Comparison of ENCODE assay signal across 16 cellular contexts in the genomic region with DNA sequence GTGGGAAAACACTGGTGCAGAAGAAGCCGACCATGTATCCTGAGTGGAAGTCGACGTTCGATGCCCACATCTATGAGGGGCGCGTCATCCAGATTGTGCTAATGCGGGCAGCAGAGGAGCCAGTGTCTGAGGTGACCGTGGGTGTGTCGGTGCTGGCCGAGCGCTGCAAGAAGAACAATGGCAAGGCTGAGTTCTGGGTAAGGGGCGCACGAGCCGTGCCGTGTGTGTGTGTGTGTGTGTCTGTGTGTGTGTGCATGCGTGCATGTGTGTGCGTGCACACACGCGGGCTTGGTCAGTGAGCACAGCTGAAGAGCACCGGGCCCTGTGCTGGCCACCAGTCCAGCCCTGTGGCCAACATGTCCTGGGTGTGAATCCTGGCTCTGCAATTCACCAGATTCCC. TPM values are rescaled to one million over a fixed set of nuclear protein-coding genes. Genes with fewer than 3 reads are reported as not detected.
DNase-seq lines count a peak whose midpoint lies in the region; ATAC-seq, FAIRE-seq and TF ChIP-seq lines count a peak whose summit lies in the region.
"Had no signal": no experiment of that assay in that cellular context is flagged by ENCODE, and none has a peak within 500 bp of the region (broad histone marks: within the 10 kb centered on the region; RNA-seq: fewer than 3 reads in every experiment).

No MANE protein-coding gene starts in this region.

- no peaks in the 10 kb centered on the region for H3K9me3 ChIP-seq in OCI-LY7 (ENCODE audit: low read length)

- no peaks in the 10 kb centered on the region for H3K9me3 Mint-ChIP-seq in nephron progenitor cell
- no peaks in the 10 kb centered on the region for H3K9me3 Mint-ChIP-seq in stimulated activated naive B cell treated with anti-CD40 and anti-IgM and Interleukin-4, amounts not matched to agents 10 μg/mL and 1 μg/mL and 100 μg/mL, for 72 hours
- H3K9me3 Mint-ChIP-seq: CD4-positive, alpha-beta T cell; H9 had no signal

- H3K79me2 ChIP-seq in OCI-LY7 (ENCODE audit: insufficient read depth, low read depth, low read length): peaks cover 41% of the 10 kb centered on the region

- H3K4me1 Mint-ChIP-seq in nephron progenitor cell: peaks cover 7% of the 10 kb centered on the region
- peaks cover 55 to 83% of the 10 kb centered on the region in 2 donors for H3K4me1 Mint-ChIP-seq in stimulated activated naive B cell treated with anti-CD40 and anti-IgM and Interleukin-4, amounts not matched to agents 10 μg/mL and 1 μg/mL and 100 μg/mL, for 72 hours

- H3K4me2 ChIP-seq in OCI-LY7 (ENCODE audit: low read length): peak overlapping the region; percentile 71
- H3K4me2 ChIP-seq: KMS-11 had no signal

- BruUV-seq in OCI-LY7 (replicated peaks; lab: Mats Ljungman, UMichigan): no TSS peak

- H3K4me3 Mint-ChIP-seq in nephron progenitor cell: no peak overlapping the region
- peak overlapping the region; percentile 15 to 54 for H3K4me3 Mint-ChIP-seq in stimulated activated naive B cell treated with anti-CD40 and anti-IgM and Interleukin-4, amounts not matched to agents 10 μg/mL and 1 μg/mL and 100 μg/mL, for 72 hours
- H3K4me3 Mint-ChIP-seq: CD4-positive, alpha-beta T cell; H9 had no signal

- peaks cover 72% of the 10 kb centered on the region for H3K4me1 ChIP-seq in OCI-LY7 (ENCODE audit: insufficient read depth, low read length, poor library complexity, severe bottlenecking)

- CTCF ChIA-PET in OCI-LY7 (lab: Charles Lee; ENCODE audit: unreplicated experiment): interaction anchor here (0.7 to 1.5 kb wide), 2 partner anchors 10 to 16 kb away, joined by 3 to 7 read pairs; no protein-coding TSS in a partner anchor

- H3K27ac ChIP-seq in OCI-LY7 (ENCODE audit: low read depth, low read length, poor library complexity, severe bottlenecking): peak overlapping the region; percentile 87
- H3K27ac ChIP-seq: KMS-11, SK-N-MC had no signal

- intact Hi-C loops in OCI-LY7 (cut with micrococcal nuclease; ENCODE audit: unreplicated experiment): no loop called here

- peak overlapping the region; percentile 39 for H3K27ac Mint-ChIP-seq in nephron progenitor cell
- H3K27ac Mint-ChIP-seq in stimulated activated naive B cell treated with anti-CD40 and anti-IgM and Interleukin-4, amounts not matched to agents 10 μg/mL and 1 μg/mL and 100 μg/mL, for 72 hours: peak overlapping the region; percentile 65
- H3K27ac Mint-ChIP-seq: CD4-positive, alpha-beta T cell had no signal

- H2AFZ ChIP-seq in OCI-LY7 (ENCODE audit: low read length): no peak overlapping the region

- TF ChIP-seq CTCF in OCI-LY7 (conservative IDR thresholded peaks at IDR 0.05; ENCODE audit: low read length) (no peak), nephron progenitor cell (IDR thresholded peaks at IDR 0.05) (no peak)

- POLR2A ChIA-PET in OCI-LY7 (lab: Charles Lee): interaction anchor here (0.8 to 4.0 kb wide), 6 partner anchors 9 to 43 kb away, joined by 3 to 24 read pairs (median 4); a partner anchor contains a TSS

- H3K4me3 ChIP-seq in OCI-LY7 (ENCODE audit: low read depth, low read length, poor library complexity, severe bottlenecking): peak overlapping the region; percentile 44
- H3K4me3 ChIP-seq: SK-N-MC had no signal

- ATAC-seq in stimulated activated naive B cell treated with anti-CD40 and anti-IgM and Interleukin-4, amounts not matched to agents 10 μg/mL and 1 μg/mL and 100 μg/mL, for 72 hours (replicated peaks): no peak

- H4K20me1 ChIP-seq in OCI-LY7 (ENCODE audit: insufficient read depth, low read length): no peaks in the 10 kb centered on the region

- TF ChIP-seq POLR2A in GM12891 (IDR thresholded peaks at IDR 0.05; ENCODE audit: low read depth, low read length): no peak

- H3K36me3 Mint-ChIP-seq in nephron progenitor cell (ENCODE audit: low read depth): peaks cover 29% of the 10 kb centered on the region
- peaks cover 78 to 81% of the 10 kb centered on the region in 2 donors for H3K36me3 Mint-ChIP-seq in stimulated activated naive B cell treated with anti-CD40 and anti-IgM and Interleukin-4, amounts not matched to agents 10 μg/mL and 1 μg/mL and 100 μg/mL, for 72 hours

- H3K27me3 Mint-ChIP-seq in nephron progenitor cell (ENCODE audit: low read depth, poor library complexity): no peaks in the 10 kb centered on the region
- no peaks in the 10 kb centered on the region for H3K27me3 Mint-ChIP-seq in stimulated activated naive B cell treated with anti-CD40 and anti-IgM and Interleukin-4, amounts not matched to agents 10 μg/mL and 1 μg/mL and 100 μg/mL, for 72 hours
- H3K27me3 Mint-ChIP-seq: CD4-positive, alpha-beta T cell had no signal

- no peak for DNase-seq in GM12891 (ENCODE audit: insufficient read length, low spot score)
- no peak for DNase-seq in OCI-LY7 (ENCODE audit: low spot score)
- no peak for DNase-seq in nephron progenitor cell
- DNase-seq in stimulated activated naive B cell treated with anti-CD40 and anti-IgM and Interleukin-4, amounts not matched to agents 10 μg/mL and 1 μg/mL and 100 μg/mL, for 72 hours: no peak
- DNase-seq in activated T-cell treated with anti-CD3 and anti-CD28 coated beads for 4 hours: no peak
- no peak for DNase-seq in frontal cortex (ENCODE audit: low spot score in 2 of 2)
- no peak for DNase-seq in cerebellar cortex (ENCODE audit: low spot score)
- DNase-seq: CD4-positive, alpha-beta T cell; H9; NCI-H1092 treated with DMSO at 0.1 percent for 48 hours; NCI-H2227 treated with DMSO at 0.1 percent for 48 hours; NCI-H524; Right ventricle myocardium superior had no signal

- H3K9me2 ChIP-seq in OCI-LY7 (ENCODE audit: insufficient read depth, low read length): no peaks in the 10 kb centered on the region

- FAIRE-seq in GM12891 (lab: Jason Lieb, UNC): no peak
- no peak for FAIRE-seq in frontal cortex (lab: Jason Lieb, UNC)
- FAIRE-seq: RCC 7860 had no signal

- peaks cover 86% of the 10 kb centered on the region for H3K36me3 ChIP-seq in OCI-LY7 (ENCODE audit: insufficient read depth, low read length)

TF ChIP-seq in GM12891, 5 proteins besides CTCF, POLR2A, EP300 and RAD21:
- TF ChIP-seq POU2F2 (IDR thresholded peaks at IDR 0.05; ENCODE audit: low read depth, low read length) (no peak), POLR2AphosphoS5 (IDR thresholded peaks at IDR 0.05; ENCODE audit: low read depth, low read length) (0 out of 2 replicates have a peak, but pooled peaks have one; percentile 15)

RNA-seq across cellular contexts. Expression of a gene that starts 18.6 kb away (rescaled TPM):
- polyA plus RNA-seq in GM12891 (2012; ENCODE audit: low read depth, missing spikeins): 47.7 TPM
- 9.5 and 13.3 TPM in 2 replicates for total RNA-seq in OCI-LY7 (2014; rRNA removed; shearing (Covaris generic))
- total RNA-seq in OCI-LY7 (2022): 91.6 and 108 TPM in 2 replicates
- total RNA-seq in frontal cortex: 0.82 TPM

RNA-seq across cellular contexts. Expression of a gene that starts 49.3 kb away (rescaled TPM):
- polyA plus RNA-seq in GM12891 (2012; ENCODE audit: low read depth, missing spikeins): 20.5 TPM
- 9.9 and 15.8 TPM in 2 replicates for total RNA-seq in OCI-LY7 (2014; rRNA removed; shearing (Covaris generic))
- total RNA-seq in OCI-LY7 (2022) (34.7 and 34.8 TPM in 2 replicates), frontal cortex (6.1 TPM)
